Comparison of ENCODE assay signal across 1 cellular context in the genomic region with DNA sequence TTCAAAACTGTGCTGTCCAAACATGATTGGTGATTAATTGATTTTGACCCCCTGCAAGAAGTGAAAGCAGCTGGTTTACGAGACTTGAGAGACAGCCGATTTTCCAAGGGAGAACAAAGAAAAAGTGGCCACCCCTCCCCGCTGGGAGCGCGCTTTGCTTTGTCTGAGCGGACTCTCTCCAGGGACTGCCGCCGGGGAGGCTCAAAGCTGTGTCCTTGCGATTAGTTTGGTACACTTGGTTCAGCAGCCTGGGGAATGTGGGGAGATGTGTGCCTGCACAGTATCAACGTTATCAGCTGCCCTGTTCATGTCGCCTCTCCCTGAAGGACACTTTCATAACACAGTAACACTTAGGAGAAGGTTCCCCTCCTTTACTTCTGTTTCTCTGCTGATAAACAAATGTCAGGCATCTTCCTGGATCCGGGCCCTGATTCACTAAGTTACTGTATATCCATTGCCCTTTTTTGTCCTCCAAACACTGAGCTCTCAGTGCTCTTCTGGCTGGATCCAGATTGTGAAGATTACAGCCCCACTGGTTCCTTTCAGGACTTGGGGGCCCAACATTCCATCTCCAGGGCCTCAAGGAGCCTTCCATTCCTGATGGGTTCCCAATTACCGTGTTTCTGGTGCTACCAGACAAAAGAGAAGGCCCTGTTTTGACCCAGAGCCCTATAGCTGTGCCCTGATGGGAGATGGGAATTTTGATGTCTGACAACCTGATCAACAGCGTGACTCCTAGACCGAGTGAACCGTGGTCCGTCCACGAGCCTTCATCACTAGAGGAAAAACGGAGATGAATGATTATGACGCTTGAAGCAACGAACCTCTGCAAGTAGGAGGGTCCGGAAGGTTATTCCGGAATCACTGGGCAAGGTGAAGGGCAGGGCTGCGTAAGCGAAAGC.
TF ChIP-seq lines count a peak whose summit lies in the region.

No MANE protein-coding gene starts in this region.

TF ChIP-seq in HepG2, 621 proteins besides CTCF, POLR2A, EP300 and RAD21 (continued from another document and continues in another):
- TF ChIP-seq, protein P1, sequence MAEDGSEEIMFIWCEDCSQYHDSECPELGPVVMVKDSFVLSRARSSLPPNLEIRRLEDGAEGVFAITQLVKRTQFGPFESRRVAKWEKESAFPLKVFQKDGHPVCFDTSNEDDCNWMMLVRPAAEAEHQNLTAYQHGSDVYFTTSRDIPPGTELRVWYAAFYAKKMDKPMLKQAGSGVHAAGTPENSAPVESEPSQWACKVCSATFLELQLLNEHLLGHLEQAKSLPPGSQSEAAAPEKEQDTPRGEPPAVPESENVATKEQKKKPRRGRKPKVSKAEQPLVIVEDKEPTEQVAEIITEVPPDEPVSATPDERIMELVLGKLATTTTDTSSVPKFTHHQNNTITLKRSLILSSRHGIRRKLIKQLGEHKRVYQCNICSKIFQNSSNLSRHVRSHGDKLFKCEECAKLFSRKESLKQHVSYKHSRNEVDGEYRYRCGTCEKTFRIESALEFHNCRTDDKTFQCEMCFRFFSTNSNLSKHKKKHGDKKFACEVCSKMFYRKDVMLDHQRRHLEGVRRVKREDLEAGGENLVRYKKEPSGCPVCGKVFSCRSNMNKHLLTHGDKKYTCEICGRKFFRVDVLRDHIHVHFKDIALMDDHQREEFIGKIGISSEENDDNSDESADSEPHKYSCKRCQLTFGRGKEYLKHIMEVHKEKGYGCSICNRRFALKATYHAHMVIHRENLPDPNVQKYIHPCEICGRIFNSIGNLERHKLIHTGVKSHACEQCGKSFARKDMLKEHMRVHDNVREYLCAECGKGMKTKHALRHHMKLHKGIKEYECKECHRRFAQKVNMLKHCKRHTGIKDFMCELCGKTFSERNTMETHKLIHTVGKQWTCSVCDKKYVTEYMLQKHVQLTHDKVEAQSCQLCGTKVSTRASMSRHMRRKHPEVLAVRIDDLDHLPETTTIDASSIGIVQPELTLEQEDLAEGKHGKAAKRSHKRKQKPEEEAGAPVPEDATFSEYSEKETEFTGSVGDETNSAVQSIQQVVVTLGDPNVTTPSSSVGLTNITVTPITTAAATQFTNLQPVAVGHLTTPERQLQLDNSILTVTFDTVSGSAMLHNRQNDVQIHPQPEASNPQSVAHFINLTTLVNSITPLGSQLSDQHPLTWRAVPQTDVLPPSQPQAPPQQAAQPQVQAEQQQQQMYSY (CRISPR knock-in tag; IDR thresholded peaks at IDR 0.05): peak; percentile 51; the same call in 1 of the 2 replicates
- TF ChIP-seq, protein P2, sequence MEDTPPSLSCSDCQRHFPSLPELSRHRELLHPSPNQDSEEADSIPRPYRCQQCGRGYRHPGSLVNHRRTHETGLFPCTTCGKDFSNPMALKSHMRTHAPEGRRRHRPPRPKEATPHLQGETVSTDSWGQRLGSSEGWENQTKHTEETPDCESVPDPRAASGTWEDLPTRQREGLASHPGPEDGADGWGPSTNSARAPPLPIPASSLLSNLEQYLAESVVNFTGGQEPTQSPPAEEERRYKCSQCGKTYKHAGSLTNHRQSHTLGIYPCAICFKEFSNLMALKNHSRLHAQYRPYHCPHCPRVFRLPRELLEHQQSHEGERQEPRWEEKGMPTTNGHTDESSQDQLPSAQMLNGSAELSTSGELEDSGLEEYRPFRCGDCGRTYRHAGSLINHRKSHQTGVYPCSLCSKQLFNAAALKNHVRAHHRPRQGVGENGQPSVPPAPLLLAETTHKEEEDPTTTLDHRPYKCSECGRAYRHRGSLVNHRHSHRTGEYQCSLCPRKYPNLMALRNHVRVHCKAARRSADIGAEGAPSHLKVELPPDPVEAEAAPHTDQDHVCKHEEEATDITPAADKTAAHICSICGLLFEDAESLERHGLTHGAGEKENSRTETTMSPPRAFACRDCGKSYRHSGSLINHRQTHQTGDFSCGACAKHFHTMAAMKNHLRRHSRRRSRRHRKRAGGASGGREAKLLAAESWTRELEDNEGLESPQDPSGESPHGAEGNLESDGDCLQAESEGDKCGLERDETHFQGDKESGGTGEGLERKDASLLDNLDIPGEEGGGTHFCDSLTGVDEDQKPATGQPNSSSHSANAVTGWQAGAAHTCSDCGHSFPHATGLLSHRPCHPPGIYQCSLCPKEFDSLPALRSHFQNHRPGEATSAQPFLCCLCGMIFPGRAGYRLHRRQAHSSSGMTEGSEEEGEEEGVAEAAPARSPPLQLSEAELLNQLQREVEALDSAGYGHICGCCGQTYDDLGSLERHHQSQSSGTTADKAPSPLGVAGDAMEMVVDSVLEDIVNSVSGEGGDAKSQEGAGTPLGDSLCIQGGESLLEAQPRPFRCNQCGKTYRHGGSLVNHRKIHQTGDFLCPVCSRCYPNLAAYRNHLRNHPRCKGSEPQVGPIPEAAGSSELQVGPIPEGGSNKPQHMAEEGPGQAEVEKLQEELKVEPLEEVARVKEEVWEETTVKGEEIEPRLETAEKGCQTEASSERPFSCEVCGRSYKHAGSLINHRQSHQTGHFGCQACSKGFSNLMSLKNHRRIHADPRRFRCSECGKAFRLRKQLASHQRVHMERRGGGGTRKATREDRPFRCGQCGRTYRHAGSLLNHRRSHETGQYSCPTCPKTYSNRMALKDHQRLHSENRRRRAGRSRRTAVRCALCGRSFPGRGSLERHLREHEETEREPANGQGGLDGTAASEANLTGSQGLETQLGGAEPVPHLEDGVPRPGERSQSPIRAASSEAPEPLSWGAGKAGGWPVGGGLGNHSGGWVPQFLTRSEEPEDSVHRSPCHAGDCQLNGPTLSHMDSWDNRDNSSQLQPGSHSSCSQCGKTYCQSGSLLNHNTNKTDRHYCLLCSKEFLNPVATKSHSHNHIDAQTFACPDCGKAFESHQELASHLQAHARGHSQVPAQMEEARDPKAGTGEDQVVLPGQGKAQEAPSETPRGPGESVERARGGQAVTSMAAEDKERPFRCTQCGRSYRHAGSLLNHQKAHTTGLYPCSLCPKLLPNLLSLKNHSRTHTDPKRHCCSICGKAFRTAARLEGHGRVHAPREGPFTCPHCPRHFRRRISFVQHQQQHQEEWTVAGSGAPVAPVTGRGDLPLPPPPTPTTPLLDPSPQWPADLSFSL (CRISPR knock-in tag; IDR thresholded peaks at IDR 0.05): no peak
- TF ChIP-seq, protein P3, sequence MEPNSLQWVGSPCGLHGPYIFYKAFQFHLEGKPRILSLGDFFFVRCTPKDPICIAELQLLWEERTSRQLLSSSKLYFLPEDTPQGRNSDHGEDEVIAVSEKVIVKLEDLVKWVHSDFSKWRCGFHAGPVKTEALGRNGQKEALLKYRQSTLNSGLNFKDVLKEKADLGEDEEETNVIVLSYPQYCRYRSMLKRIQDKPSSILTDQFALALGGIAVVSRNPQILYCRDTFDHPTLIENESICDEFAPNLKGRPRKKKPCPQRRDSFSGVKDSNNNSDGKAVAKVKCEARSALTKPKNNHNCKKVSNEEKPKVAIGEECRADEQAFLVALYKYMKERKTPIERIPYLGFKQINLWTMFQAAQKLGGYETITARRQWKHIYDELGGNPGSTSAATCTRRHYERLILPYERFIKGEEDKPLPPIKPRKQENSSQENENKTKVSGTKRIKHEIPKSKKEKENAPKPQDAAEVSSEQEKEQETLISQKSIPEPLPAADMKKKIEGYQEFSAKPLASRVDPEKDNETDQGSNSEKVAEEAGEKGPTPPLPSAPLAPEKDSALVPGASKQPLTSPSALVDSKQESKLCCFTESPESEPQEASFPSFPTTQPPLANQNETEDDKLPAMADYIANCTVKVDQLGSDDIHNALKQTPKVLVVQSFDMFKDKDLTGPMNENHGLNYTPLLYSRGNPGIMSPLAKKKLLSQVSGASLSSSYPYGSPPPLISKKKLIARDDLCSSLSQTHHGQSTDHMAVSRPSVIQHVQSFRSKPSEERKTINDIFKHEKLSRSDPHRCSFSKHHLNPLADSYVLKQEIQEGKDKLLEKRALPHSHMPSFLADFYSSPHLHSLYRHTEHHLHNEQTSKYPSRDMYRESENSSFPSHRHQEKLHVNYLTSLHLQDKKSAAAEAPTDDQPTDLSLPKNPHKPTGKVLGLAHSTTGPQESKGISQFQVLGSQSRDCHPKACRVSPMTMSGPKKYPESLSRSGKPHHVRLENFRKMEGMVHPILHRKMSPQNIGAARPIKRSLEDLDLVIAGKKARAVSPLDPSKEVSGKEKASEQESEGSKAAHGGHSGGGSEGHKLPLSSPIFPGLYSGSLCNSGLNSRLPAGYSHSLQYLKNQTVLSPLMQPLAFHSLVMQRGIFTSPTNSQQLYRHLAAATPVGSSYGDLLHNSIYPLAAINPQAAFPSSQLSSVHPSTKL (CRISPR knock-in tag; IDR thresholded peaks at IDR 0.05): 0 out of 2 replicates have a peak, but pooled peaks have one; percentile 13
- TF ChIP-seq SOX13 (IDR thresholded peaks at IDR 0.05) (no peak), SOX13 (CRISPR knock-in tag; conservative IDR thresholded peaks at IDR 0.05 in 1 of 2, IDR thresholded peaks at IDR 0.05 in 1 of 2) (peak in 1 of 2 experiments; percentile 48; a peak in 1 of 4 replicates), SOX6 (IDR thresholded peaks at IDR 0.05) (no peak), SOX6 (CRISPR knock-in tag; IDR thresholded peaks at IDR 0.05) (peak; percentile 49; the same call in 1 of the 2 replicates), GPN1 (CRISPR knock-in tag; IDR thresholded peaks at IDR 0.05; ENCODE audit: borderline replicate concordance) (no peak), ZNF639 (CRISPR knock-in tag; conservative IDR thresholded peaks at IDR 0.05) (no peak), TOE1 (CRISPR knock-in tag; IDR thresholded peaks at IDR 0.05) (no peak), ZNF775 (CRISPR knock-in tag; IDR thresholded peaks at IDR 0.05; ENCODE audit: borderline replicate concordance) (no peak), HMGXB4 (CRISPR knock-in tag; IDR thresholded peaks at IDR 0.05; ENCODE audit: borderline replicate concordance in 1 of 2, low read depth in 1 of 2) (peak in 1 of 2 experiments; percentile 36; a peak in 1 of 4 replicates), BCL6 (CRISPR knock-in tag; IDR thresholded peaks at IDR 0.05) (peak; percentile 42; the same call in 1 of the 2 replicates), XRCC5 (optimal IDR thresholded peaks at IDR 0.05; ENCODE audit: low read length) (peak; percentile 49), ZNF83 (CRISPR knock-in tag; IDR thresholded peaks at IDR 0.05; ENCODE audit: borderline replicate concordance) (0 out of 2 replicates have a peak, but pooled peaks have one; percentile 31), PCBP2 (optimal IDR thresholded peaks at IDR 0.05; ENCODE audit: low read depth, low read length, poor library complexity, severe bottlenecking) (no peak), ERF (CRISPR knock-in tag; IDR thresholded peaks at IDR 0.05) (no peak), ZBTB38 (CRISPR knock-in tag; IDR thresholded peaks at IDR 0.05) (0 out of 2 replicates have a peak, but pooled peaks have one; percentile 27), ZNF552 (CRISPR knock-in tag; IDR thresholded peaks at IDR 0.05; ENCODE audit: borderline replicate concordance) (no peak), ZNF317 (CRISPR knock-in tag; IDR thresholded peaks at IDR 0.05) (peak; percentile 90)
- TF ChIP-seq, protein P4, sequence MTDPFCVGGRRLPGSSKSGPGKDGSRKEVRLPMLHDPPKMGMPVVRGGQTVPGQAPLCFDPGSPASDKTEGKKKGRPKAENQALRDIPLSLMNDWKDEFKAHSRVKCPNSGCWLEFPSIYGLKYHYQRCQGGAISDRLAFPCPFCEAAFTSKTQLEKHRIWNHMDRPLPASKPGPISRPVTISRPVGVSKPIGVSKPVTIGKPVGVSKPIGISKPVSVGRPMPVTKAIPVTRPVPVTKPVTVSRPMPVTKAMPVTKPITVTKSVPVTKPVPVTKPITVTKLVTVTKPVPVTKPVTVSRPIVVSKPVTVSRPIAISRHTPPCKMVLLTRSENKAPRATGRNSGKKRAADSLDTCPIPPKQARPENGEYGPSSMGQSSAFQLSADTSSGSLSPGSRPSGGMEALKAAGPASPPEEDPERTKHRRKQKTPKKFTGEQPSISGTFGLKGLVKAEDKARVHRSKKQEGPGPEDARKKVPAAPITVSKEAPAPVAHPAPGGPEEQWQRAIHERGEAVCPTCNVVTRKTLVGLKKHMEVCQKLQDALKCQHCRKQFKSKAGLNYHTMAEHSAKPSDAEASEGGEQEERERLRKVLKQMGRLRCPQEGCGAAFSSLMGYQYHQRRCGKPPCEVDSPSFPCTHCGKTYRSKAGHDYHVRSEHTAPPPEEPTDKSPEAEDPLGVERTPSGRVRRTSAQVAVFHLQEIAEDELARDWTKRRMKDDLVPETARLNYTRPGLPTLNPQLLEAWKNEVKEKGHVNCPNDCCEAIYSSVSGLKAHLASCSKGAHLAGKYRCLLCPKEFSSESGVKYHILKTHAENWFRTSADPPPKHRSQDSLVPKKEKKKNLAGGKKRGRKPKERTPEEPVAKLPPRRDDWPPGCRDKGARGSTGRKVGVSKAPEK (CRISPR knock-in tag; IDR thresholded peaks at IDR 0.05; ENCODE audit: borderline replicate concordance): no peak
- TF ChIP-seq, protein P5, sequence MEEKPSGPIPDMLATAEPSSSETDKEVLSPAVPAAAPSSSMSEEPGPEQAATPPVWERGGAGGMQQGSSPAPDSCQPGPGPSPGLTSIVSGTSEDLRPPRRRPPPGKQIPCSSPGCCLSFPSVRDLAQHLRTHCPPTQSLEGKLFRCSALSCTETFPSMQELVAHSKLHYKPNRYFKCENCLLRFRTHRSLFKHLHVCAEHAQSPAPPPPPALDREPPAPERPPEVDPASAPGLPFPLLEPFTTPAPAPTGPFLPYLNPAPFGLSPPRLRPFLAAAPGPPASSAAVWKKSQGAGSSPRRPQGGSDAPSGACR (CRISPR knock-in tag; IDR thresholded peaks at IDR 0.05): no peak
- TF ChIP-seq, protein P6, sequence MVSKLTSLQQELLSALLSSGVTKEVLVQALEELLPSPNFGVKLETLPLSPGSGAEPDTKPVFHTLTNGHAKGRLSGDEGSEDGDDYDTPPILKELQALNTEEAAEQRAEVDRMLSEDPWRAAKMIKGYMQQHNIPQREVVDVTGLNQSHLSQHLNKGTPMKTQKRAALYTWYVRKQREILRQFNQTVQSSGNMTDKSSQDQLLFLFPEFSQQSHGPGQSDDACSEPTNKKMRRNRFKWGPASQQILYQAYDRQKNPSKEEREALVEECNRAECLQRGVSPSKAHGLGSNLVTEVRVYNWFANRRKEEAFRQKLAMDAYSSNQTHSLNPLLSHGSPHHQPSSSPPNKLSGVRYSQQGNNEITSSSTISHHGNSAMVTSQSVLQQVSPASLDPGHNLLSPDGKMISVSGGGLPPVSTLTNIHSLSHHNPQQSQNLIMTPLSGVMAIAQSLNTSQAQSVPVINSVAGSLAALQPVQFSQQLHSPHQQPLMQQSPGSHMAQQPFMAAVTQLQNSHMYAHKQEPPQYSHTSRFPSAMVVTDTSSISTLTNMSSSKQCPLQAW (CRISPR knock-in tag; IDR thresholded peaks at IDR 0.05): 0 out of 2 replicates have a peak, but pooled peaks have one; percentile 11
